ENCODE assay signal across 11 cellular contexts in genomic region chr3:52518723-52519444, GRCh38. TPM values are rescaled to one million over a fixed set of nuclear protein-coding genes. Genes with fewer than 3 reads are reported as not detected.
DNase-seq lines count a peak whose midpoint lies in the region; FAIRE-seq and TF ChIP-seq lines count a peak whose summit lies in the region.
"Had no signal": no experiment of that assay in that cellular context is flagged by ENCODE, and none has a peak within 500 bp of the region (broad histone marks: within the 10 kb centered on the region; RNA-seq: fewer than 3 reads in every experiment).

No MANE protein-coding gene starts in this region.

- peak; percentile 60 for DNase-seq in GM03348 (ENCODE audit: low spot score)
- no peak for DNase-seq in brain microvascular endothelial cell
- no peak for DNase-seq in NOMO-1 treated with DMSO at 0.1 percent for 48 hours (lab: John Stamatoyannopoulos, UW; ENCODE audit: unreplicated experiment)
- DNase-seq in GDM1 (lab: John Stamatoyannopoulos, UW) = no peak
- no peak for DNase-seq in DMS153 (lab: John Stamatoyannopoulos, UW)
- no peak for DNase-seq in GM12891 (ENCODE audit: insufficient read length, low spot score)
- DNase-seq: effector memory CD4-positive, alpha-beta T cell; NCI-H1417 had no signal

- peak overlapping the region; percentile 58 for H3K4me2 ChIP-seq in skeletal muscle satellite cell (ENCODE audit: low read length)

- FAIRE-seq in GM12891 (lab: Jason Lieb, UNC) = no peak
- FAIRE-seq: GM12878 had no signal

- H3K9ac ChIP-seq in skeletal muscle satellite cell (ENCODE audit: low read depth, low read length) = no peak overlapping the region

- H3K4me3 ChIP-seq in brain microvascular endothelial cell (ENCODE audit: low read depth, low read length) = peak overlapping the region; percentile 32
- peak overlapping the region; percentile 46; the same call in 1 of the 2 replicates for H3K4me3 ChIP-seq in iPS-18c (ENCODE audit: insufficient read depth, low read depth, low read length)
- H3K4me3 ChIP-seq in skeletal muscle satellite cell (ENCODE audit: low read length) = peak overlapping the region; percentile 30
- H3K4me3 ChIP-seq: GM12878 had no signal

- in situ Hi-C loops in brain microvascular endothelial cell (cut with HindIII; ENCODE audit: low pct_ligation_motif_present, low sequenced_read_pairs) = no loop called here

- peaks cover 3% of the 10 kb centered on the region for H3K4me1 ChIP-seq in skeletal muscle satellite cell (ENCODE audit: control insufficient read depth, insufficient read depth, low read length)

- TF ChIP-seq CTCF in brain microvascular endothelial cell (IDR thresholded peaks at IDR 0.05; ENCODE audit: low read depth, low read length, missing control alignments) = no peak

- no peak for TF ChIP-seq POLR2A in GM12891 (IDR thresholded peaks at IDR 0.05; ENCODE audit: low read depth, low read length)

- H3K27me3 ChIP-seq in brain microvascular endothelial cell (replicated peaks) = no peaks in the 10 kb centered on the region
- H3K27me3 ChIP-seq in skeletal muscle satellite cell (ENCODE audit: control insufficient read depth, insufficient read depth, low read length) = peaks cover 12% of the 10 kb centered on the region

- no peak overlapping the region for H3K27ac ChIP-seq in brain microvascular endothelial cell

- peaks cover 2% of the 10 kb centered on the region for H3K36me3 ChIP-seq in brain microvascular endothelial cell (replicated peaks)
- no peaks in the 10 kb centered on the region for H3K36me3 ChIP-seq in skeletal muscle satellite cell (ENCODE audit: insufficient read depth, low read length)

- H3K9me3 ChIP-seq in iPS-18c (ENCODE audit: control insufficient read depth, insufficient read depth, low read length) (no peaks in the 10 kb centered on the region), skeletal muscle satellite cell (replicated peaks; ENCODE audit: low read length) (no peaks in the 10 kb centered on the region)

TF ChIP-seq in GM12891, 5 proteins besides CTCF, POLR2A, EP300 and RAD21:
- TF ChIP-seq TAF1 (IDR thresholded peaks at IDR 0.05; ENCODE audit: low read depth, low read length) = no peak
- TF ChIP-seq POLR2AphosphoS5 (IDR thresholded peaks at IDR 0.05; ENCODE audit: low read depth, low read length) = no peak
- TF ChIP-seq SPI1 (IDR thresholded peaks at IDR 0.05; ENCODE audit: low read depth, low read length) = no peak
- no peak for TF ChIP-seq POU2F2 (IDR thresholded peaks at IDR 0.05; ENCODE audit: low read depth, low read length)
- TF ChIP-seq PAX5 (IDR thresholded peaks at IDR 0.05; ENCODE audit: insufficient read depth, low read length, severe bottlenecking) = no peak

RNA-seq across cellular contexts. Expression of gene NT5DC2, which starts 14.8 kb away (rescaled TPM):
- 44.1 and 64.9 TPM in 2 replicates for total RNA-seq in skeletal muscle satellite cell (2012; rRNA removed)
- polyA plus RNA-seq in GM12891 (2012; ENCODE audit: low read depth, missing spikeins) = 36.9 TPM

RNA-seq across cellular contexts. Expression of gene UQCC5, which starts 17.5 kb away (rescaled TPM):
- total RNA-seq in skeletal muscle satellite cell (2012; rRNA removed) = 2.4 and 9.4 TPM in 2 replicates
- polyA plus RNA-seq in GM12891 (2012; ENCODE audit: low read depth, missing spikeins) = 78.1 TPM

RNA-seq across cellular contexts. Expression of gene STAB1, which starts 23.7 kb away (rescaled TPM):
- under 0.01 TPM in 2 replicates for total RNA-seq in skeletal muscle satellite cell (2012; rRNA removed)
- 0.08 TPM for polyA plus RNA-seq in GM12891 (2012; ENCODE audit: low read depth, missing spikeins)
- polyA plus RNA-seq: GM12878 had no signal
